In the genomic region with DNA sequence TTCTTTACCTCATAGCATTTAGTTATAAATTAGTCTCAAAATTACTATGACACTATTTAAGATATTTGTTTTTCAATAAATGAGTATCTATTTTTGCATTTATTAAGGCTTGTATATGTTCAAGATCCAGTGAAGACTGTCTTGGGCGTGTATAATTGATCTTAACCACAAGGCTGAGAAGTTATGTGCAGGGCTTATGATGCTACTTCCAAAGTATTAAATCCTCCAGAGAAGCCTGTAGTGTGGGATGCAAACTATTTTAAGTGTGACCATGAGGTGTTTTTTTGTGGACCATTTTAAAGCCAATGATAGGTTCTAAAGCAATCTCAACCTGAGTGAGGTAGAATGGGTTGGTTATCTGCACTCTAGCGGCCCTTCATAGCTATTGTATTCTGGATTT, we compare ENCODE assay signal across 22 cellular contexts.
"Had no signal": no experiment of that assay in that cellular context is flagged by ENCODE, and none has a peak within 500 bp of the region (broad histone marks: within the 10 kb centered on the region; RNA-seq: fewer than 3 reads in every experiment).

No MANE protein-coding gene starts in this region.

- H3K4me1 ChIP-seq: colonic mucosa, foreskin keratinocyte, heart right ventricle, lower lobe of right lung, pancreas, right lobe of liver, tibial nerve, upper lobe of left lung had no signal

- H3K9me3 ChIP-seq: colonic mucosa, lower lobe of right lung, pancreas, right lobe of liver, thoracic aorta, upper lobe of left lung had no signal

- H3K4me3 ChIP-seq: colonic mucosa, heart right ventricle, lower lobe of right lung, pancreas, right lobe of liver, thoracic aorta, tibial nerve, upper lobe of left lung had no signal

- DNase-seq: colonic mucosa; effector CD8-positive, alpha-beta T cell; endodermal cell; foreskin keratinocyte; glutamatergic neuron; heart right ventricle; hippocampal formation; immature natural killer cell; islet precursor cell; kidney glomerular epithelial cell; left colon; left ventricle myocardium superior; lower lobe of right lung; naive thymus-derived CD8-positive, alpha-beta T cell; occipital lobe; pancreas; right lobe of liver; stimulated activated CD4-positive, alpha-beta T cell treated with anti-CD3 and anti-CD28 coated beads, Interleukin-2, amount 100 ng/mL, for 24 hours; stimulated activated CD4-positive, alpha-beta T cell treated with anti-CD3 and anti-CD28 coated beads, Interleukin-4, amount 100 ng/mL, for 4 hours; upper lobe of left lung had no signal

- H3K27me3 ChIP-seq: colonic mucosa, foreskin keratinocyte, heart right ventricle, pancreas, right lobe of liver, tibial nerve, upper lobe of left lung had no signal

- H3K36me3 ChIP-seq: colonic mucosa, heart right ventricle, lower lobe of right lung, pancreas, right lobe of liver, thoracic aorta, upper lobe of left lung had no signal
